1 cellular context compared by ENCODE assay signal in the genomic region with DNA sequence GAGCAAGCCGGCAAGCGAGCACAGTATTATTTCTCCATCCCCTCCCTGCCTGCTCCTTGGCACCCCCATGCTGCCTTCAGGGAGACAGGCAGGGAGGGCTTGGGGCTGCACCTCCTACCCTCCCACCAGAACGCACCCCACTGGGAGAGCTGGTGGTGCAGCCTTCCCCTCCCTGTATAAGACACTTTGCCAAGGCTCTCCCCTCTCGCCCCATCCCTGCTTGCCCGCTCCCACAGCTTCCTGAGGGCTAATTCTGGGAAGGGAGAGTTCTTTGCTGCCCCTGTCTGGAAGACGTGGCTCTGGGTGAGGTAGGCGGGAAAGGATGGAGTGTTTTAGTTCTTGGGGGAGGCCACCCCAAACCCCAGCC.
TF ChIP-seq lines count a peak whose summit lies in the region.

No MANE protein-coding gene starts in this region.

TF ChIP-seq in A549, 52 proteins besides CTCF, POLR2A, EP300 and RAD21:
- TF ChIP-seq RARB (CRISPR knock-in tag; IDR thresholded peaks at IDR 0.05) (no peak), TFCP2L1 (CRISPR knock-in tag; IDR thresholded peaks at IDR 0.05) (no peak), EHF (CRISPR knock-in tag; IDR thresholded peaks at IDR 0.05) (no peak), CBX8 (IDR thresholded peaks at IDR 0.05) (no peak), RCOR1 (IDR thresholded peaks at IDR 0.05; ENCODE audit: low read depth, low read length) (no peak), CBX2 (IDR thresholded peaks at IDR 0.05; ENCODE audit: borderline replicate concordance, low read depth) (no peak), HOXB5 (CRISPR knock-in tag; IDR thresholded peaks at IDR 0.05) (no peak), MYC (IDR thresholded peaks at IDR 0.05; ENCODE audit: borderline replicate concordance, low read length) (no peak), GATA3 (IDR thresholded peaks at IDR 0.05; ENCODE audit: borderline replicate concordance) (no peak), ESRRA (IDR thresholded peaks at IDR 0.05; ENCODE audit: borderline replicate concordance, low read length) (no peak), FOSL2 (IDR thresholded peaks at IDR 0.05) (no peak), FOSL2 (CRISPR knock-in tag; IDR thresholded peaks at IDR 0.05) (no peak), FOSB (CRISPR knock-in tag; IDR thresholded peaks at IDR 0.05) (no peak), FOXS1 (CRISPR knock-in tag; IDR thresholded peaks at IDR 0.05) (no peak), HOXA7 (CRISPR knock-in tag; IDR thresholded peaks at IDR 0.05) (no peak), NR3C1 (IDR thresholded peaks at IDR 0.05) (no peak)
